ENCODE assay signal across 27 cellular contexts in genomic region chr10:67841737-67842136, GRCh38.
"Had no signal": no experiment of that assay in that cellular context is flagged by ENCODE, and none has a peak within 500 bp of the region (broad histone marks: within the 10 kb centered on the region; RNA-seq: fewer than 3 reads in every experiment).

No MANE protein-coding gene starts in this region.

- H3K9me3 ChIP-seq: suprapubic skin, testis, thoracic aorta, thyroid gland, tibial artery, transverse colon, upper lobe of left lung, upper lobe of right lung, uterus, vagina had no signal

- DNase-seq: stimulated activated CD4-positive, alpha-beta T cell treated with anti-CD3 and anti-CD28 coated beads, Interleukin-2, amount 100 ng/mL, for 48 hours; stimulated activated CD4-positive, alpha-beta T cell treated with anti-CD3 and anti-CD28 coated beads, Interleukin-4, amount 100 ng/mL, for 1 hour; stimulated activated CD4-positive, alpha-beta T cell treated with anti-CD3 and anti-CD28 coated beads, Interleukin-4, amount 100 ng/mL, for 24 hours; stimulated activated CD4-positive, alpha-beta T cell treated with anti-CD3 and anti-CD28 coated beads, Interleukin-4, amount 100 ng/mL, for 4 hours; stimulated activated CD8-positive, alpha-beta memory T cell treated with anti-CD3 and anti-CD28 coated beads, Interleukin-4, amount 100 ng/mL, for 48 hours; stimulated activated naive B cell treated with anti-CD40 and anti-IgM and Interleukin-4, amounts not matched to agents 10 μg/mL and 1 μg/mL and 100 μg/mL, for 72 hours; stimulated activated naive CD4-positive, alpha-beta T cell; stimulated activated naive CD4-positive, alpha-beta T cell treated with Interleukin-2 at 50 U/mL for 16 hours; stimulated activated naive CD8-positive, alpha-beta T cell treated with anti-CD3 and anti-CD28 coated beads, Interleukin-15, amount 100 ng/mL, for 72 hours; stimulated activated naive CD8-positive, alpha-beta T cell treated with anti-CD3 and anti-CD28 coated beads, Interleukin-15, Interleukin-2, amounts not matched to agents 100 U/mL and 50 U/mL, for 24 hours; stomach; substantia nigra; testis; thyroid gland; tibial artery; transverse colon; trophoblast cell; upper lobe of left lung; upper lobe of right lung; uterus had no signal

- H3K4me1 ChIP-seq: suprapubic skin, testis, thyroid gland, tibial artery, upper lobe of right lung, vagina had no signal

- H3K4me3 ChIP-seq: stomach, suprapubic skin, testis, thoracic aorta, thyroid gland, tibial artery, tibial nerve, transverse colon, upper lobe of left lung, upper lobe of right lung, uterus, vagina had no signal

- FAIRE-seq: urothelium cell line had no signal

- H3K36me3 ChIP-seq: stomach, suprapubic skin, thoracic aorta, thyroid gland, tibial artery, tibial nerve, transverse colon, upper lobe of left lung, upper lobe of right lung, uterus, vagina had no signal

- ATAC-seq: stimulated activated effector memory CD8-positive, alpha-beta T cell treated with anti-CD3 and anti-CD28 coated beads, Interleukin-12 subunit alpha, Interleukin-12 subunit beta, amount 100 ng/mL, for 72 hours; stimulated activated memory B cell treated with anti-CD40 and anti-IgM and Interleukin-4, amounts not matched to agents 10 μg/mL and 1 μg/mL and 100 μg/mL, for 72 hours; stimulated activated naive B cell treated with anti-CD40 and anti-IgM and Interleukin-4, amounts not matched to agents 10 μg/mL and 1 μg/mL and 100 μg/mL, for 72 hours; stimulated activated naive CD8-positive, alpha-beta T cell treated with anti-CD3 and anti-CD28 coated beads, Interleukin-15, amount 100 ng/mL, for 72 hours; stimulated activated naive CD8-positive, alpha-beta T cell treated with anti-CD3 and anti-CD28 coated beads, Interleukin-15, Interleukin-2, amounts not matched to agents 100 U/mL and 50 U/mL, for 24 hours; upper lobe of right lung had no signal

- H3K27me3 ChIP-seq: stomach, suprapubic skin, testis, thyroid gland, tibial artery, tibial nerve, transverse colon, upper lobe of left lung, upper lobe of right lung, uterus, vagina had no signal

- H3K27ac ChIP-seq: stomach, suprapubic skin, testis, thoracic aorta, thyroid gland, tibial artery, tibial nerve, transverse colon, upper lobe of left lung, upper lobe of right lung, uterus, vagina had no signal
